Comparison of ENCODE assay signal across 21 cellular contexts in genomic region chr17:69166957-69167356, GRCh38. TPM values are rescaled to one million over a fixed set of nuclear protein-coding genes. Genes with fewer than 3 reads are reported as not detected.
"Had no signal": no experiment of that assay in that cellular context is flagged by ENCODE, and none has a peak within 500 bp of the region (broad histone marks: within the 10 kb centered on the region; RNA-seq: fewer than 3 reads in every experiment).

No MANE protein-coding gene starts in this region.

- H3K4me1 ChIP-seq: esophagus squamous epithelium, left lung, lower lobe of right lung had no signal

- ATAC-seq: effector memory CD8-positive, alpha-beta T cell; esophagus mucosa; gastrocnemius medialis; heart right ventricle; left cardiac atrium; left lung; left ventricle myocardium superior; lower lobe of right lung; mucosa of descending colon had no signal

- H3K36me3 ChIP-seq: esophagus squamous epithelium, left lung, lower lobe of right lung had no signal

- H3K9me3 ChIP-seq: esophagus squamous epithelium, gastrocnemius medialis, heart right ventricle, left lung, lower lobe of right lung, mucosa of descending colon had no signal

- H3K4me3 ChIP-seq: coronary artery, esophagus squamous epithelium, gastrocnemius medialis, heart right ventricle, left lung, lower lobe of right lung, mucosa of descending colon had no signal

- H3K27ac ChIP-seq: coronary artery, epithelial cell of prostate, esophagus squamous epithelium, gastrocnemius medialis, heart right ventricle, left lung, lower lobe of right lung had no signal

- H3K27me3 ChIP-seq: esophagus squamous epithelium, gastrocnemius medialis, heart right ventricle, left lung had no signal

- DNase-seq: effector CD8-positive, alpha-beta T cell; effector memory CD8-positive, alpha-beta T cell; endodermal cell; erythroblast; esophagus squamous epithelium; foreskin melanocyte; gastrocnemius medialis; glutamatergic neuron; head of caudate nucleus; heart right ventricle; hippocampal formation; left cardiac atrium; left lung; left ventricle myocardium superior; lower lobe of right lung; mesenchymal stem cell; mucosa of descending colon; naive B cell had no signal

RNA-seq across cellular contexts. Expression of gene ABCA6, which starts 25.3 kb away (rescaled TPM):
- total RNA-seq: endodermal cell had no signal
